ENCODE assay signal across 12 cellular contexts in the genomic region with DNA sequence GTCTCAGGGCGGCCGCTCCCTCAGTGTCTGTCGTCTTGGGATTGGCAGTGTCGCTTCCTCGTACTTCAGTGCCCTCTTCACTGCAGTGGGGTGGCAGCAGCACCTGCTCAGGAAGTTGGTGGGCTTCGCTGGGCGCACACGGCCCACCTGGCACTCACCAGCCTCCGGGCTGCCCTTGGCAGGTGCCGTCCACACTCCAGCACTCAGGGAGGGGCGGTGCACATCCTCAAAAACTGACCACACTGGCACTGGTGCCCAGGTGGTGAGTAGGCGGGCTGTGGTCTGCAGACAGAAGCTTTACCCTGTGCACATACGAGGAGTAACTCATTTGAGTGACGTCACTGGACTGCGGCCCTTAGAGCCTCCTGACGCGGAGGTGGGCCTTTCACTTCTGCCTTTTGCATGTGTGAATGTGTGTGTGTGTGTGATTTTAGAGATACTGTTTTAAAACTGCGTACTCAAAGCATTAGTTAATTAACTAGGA.
DNase-seq lines count a peak whose midpoint lies in the region; ATAC-seq lines count a peak whose summit lies in the region.
"Had no signal": no experiment of that assay in that cellular context is flagged by ENCODE, and none has a peak within 500 bp of the region (broad histone marks: within the 10 kb centered on the region; RNA-seq: fewer than 3 reads in every experiment).

No MANE protein-coding gene starts in this region.

- H3K36me3 ChIP-seq in naive thymus-derived CD4-positive, alpha-beta T cell (ENCODE audit: control insufficient read depth in 2 of 3, insufficient read depth in 3 of 3, low read length in 3 of 3), result peaks cover 0 to 48% (median 0%) of the 10 kb centered on the region in 3 experiments

- intact Hi-C loops in naive thymus-derived CD4-positive, alpha-beta T cell (cut with micrococcal nuclease), result no loop called here

- CTCF ChIA-PET in naive thymus-derived CD4-positive, alpha-beta T cell (lab: Charles Lee), result no interaction called here

- H3K27ac ChIP-seq in naive thymus-derived CD4-positive, alpha-beta T cell (ENCODE audit: low read depth, low read length), result no peak overlapping the region
- H3K27ac ChIP-seq: SJSA1, thyroid gland had no signal

- DNase-seq in naive thymus-derived CD4-positive, alpha-beta T cell, result no peak
- DNase-seq in cerebellar nuclear complex (lab: John Stamatoyannopoulos, UW), result no peak
- DNase-seq in NCI-H187 treated with DMSO at 0.1 percent for 48 hours (lab: John Stamatoyannopoulos, UW), result no peak
- no peak for DNase-seq in KBM-7
- DNase-seq in activated CD4-positive, alpha-beta T cell treated with anti-CD3 and anti-CD28 coated beads, Interleukin-2, amount 50 U/mL, for 4 hours, result no peak
- DNase-seq: thyroid gland had no signal

- POLR2A ChIA-PET in naive thymus-derived CD4-positive, alpha-beta T cell (lab: Charles Lee), result no interaction called here

- peaks cover 6 to 47% (median 22%) of the 10 kb centered on the region in 5 donors for H3K36me3 Mint-ChIP-seq in naive thymus-derived CD4-positive, alpha-beta T cell

- no peaks in the 10 kb centered on the region for H3K27me3 Mint-ChIP-seq in naive thymus-derived CD4-positive, alpha-beta T cell

- no peaks in the 10 kb centered on the region for H3K9me3 ChIP-seq in naive thymus-derived CD4-positive, alpha-beta T cell (ENCODE audit: control insufficient read depth in 2 of 3, low read length in 3 of 3)
- H3K9me3 ChIP-seq: SJSA1, thyroid gland had no signal

- no peak overlapping the region for H3K4me3 Mint-ChIP-seq in naive thymus-derived CD4-positive, alpha-beta T cell

- H3K27me3 ChIP-seq in naive thymus-derived CD4-positive, alpha-beta T cell (ENCODE audit: control insufficient read depth in 2 of 2, insufficient read depth in 2 of 2, low read length in 2 of 2), result no peaks in the 10 kb centered on the region
- H3K27me3 ChIP-seq: SJSA1, thyroid gland had no signal

- H3K4me1 ChIP-seq in naive thymus-derived CD4-positive, alpha-beta T cell (ENCODE audit: control insufficient read depth in 2 of 2, insufficient read depth in 2 of 2, low read length in 2 of 2), result no peaks in the 10 kb centered on the region
- H3K4me1 ChIP-seq: SJSA1, thyroid gland had no signal

- peaks cover 0 to 7% (median 0%) of the 10 kb centered on the region in 7 donors for H3K4me1 Mint-ChIP-seq in naive thymus-derived CD4-positive, alpha-beta T cell

- H3K4me3 ChIP-seq in naive thymus-derived CD4-positive, alpha-beta T cell (ENCODE audit: low read length), result no peak overlapping the region
- H3K4me3 ChIP-seq: SJSA1, smooth muscle cell, thyroid gland had no signal

- H3K27ac Mint-ChIP-seq in naive thymus-derived CD4-positive, alpha-beta T cell, result no peak overlapping the region

- no peaks in the 10 kb centered on the region for H3K9me3 Mint-ChIP-seq in naive thymus-derived CD4-positive, alpha-beta T cell

- in situ Hi-C loops in KBM-7 (cut with MboI; ENCODE audit: low pct_unique_long_range_greater_than_20kb, low sequenced_read_pairs), result no loop called here

- peak; percentile 72 for ATAC-seq in GM18520 (IDR thresholded peaks at IDR 0.05; ENCODE audit: unreplicated experiment)
- peak; percentile 66 for ATAC-seq in GM21528 (IDR thresholded peaks at IDR 0.05; ENCODE audit: low FRiP score, unreplicated experiment)
- ATAC-seq in HG03439 (IDR thresholded peaks at IDR 0.05; ENCODE audit: unreplicated experiment), result peak; percentile 89
- peak; percentile 69 for ATAC-seq in naive thymus-derived CD4-positive, alpha-beta T cell
- ATAC-seq: left lobe of liver had no signal
